In the genomic region with DNA sequence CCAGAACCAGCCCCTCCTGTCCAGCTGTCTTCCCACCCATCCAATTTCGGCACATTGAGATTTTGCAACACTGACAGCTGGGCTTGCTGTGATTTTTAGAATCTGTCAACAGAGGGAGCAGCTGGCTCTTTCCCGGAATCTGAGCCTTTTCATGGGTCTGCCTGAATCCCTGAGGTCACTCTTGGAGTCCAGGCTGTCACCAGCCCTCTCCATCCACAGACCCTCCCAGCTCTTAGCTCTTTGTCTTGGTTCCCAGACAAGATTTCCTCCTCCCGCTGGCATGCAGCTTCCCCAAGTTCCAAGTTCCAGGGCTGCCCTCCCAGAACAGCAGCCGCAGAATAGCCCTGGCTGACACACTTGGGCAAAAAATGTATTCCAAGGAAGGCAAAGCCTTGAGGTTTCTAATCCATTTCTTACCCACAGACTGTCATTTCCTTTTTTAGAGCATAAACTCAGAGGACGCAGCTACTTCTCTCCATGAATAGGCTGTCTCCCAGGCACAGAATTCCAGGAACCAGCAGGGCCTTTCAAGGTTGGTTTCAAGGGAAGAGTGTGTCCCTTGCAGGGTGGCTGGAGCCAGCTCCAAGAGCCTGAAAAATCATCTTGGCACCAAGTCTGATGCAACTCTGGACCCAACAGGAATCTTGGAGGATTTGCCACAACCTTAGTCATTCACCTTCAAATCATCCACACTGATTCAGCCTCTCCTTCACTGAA, we compare ENCODE assay signal across 10 cellular contexts. TPM values are rescaled to one million over a fixed set of nuclear protein-coding genes. Genes with fewer than 3 reads are reported as not detected.
DNase-seq lines count a peak whose midpoint lies in the region; ATAC-seq lines count a peak whose summit lies in the region.
"Had no signal": no experiment of that assay in that cellular context is flagged by ENCODE, and none has a peak within 500 bp of the region (broad histone marks: within the 10 kb centered on the region; RNA-seq: fewer than 3 reads in every experiment).

No MANE protein-coding gene starts in this region.

- DNase-seq in Right ventricle myocardium inferior (ENCODE audit: missing footprints) (peak; percentile 71), cardiac septum (ENCODE audit: low spot score) (no peak), T47D (ENCODE audit: low read depth in 1 of 2, low spot score in 1 of 2) (peak; percentile 38 to 48), kidney tubule cell (ENCODE audit: low spot score) (peak; percentile 29), GF-D8 (lab: John Stamatoyannopoulos, UW) (no peak)
- DNase-seq in stimulated activated naive CD4-positive, alpha-beta T cell treated with Interleukin-2 at 50 U/mL for 16 hours (lab: John Stamatoyannopoulos, UW) = no peak
- DNase-seq: DND-41 had no signal

- ATAC-seq in Right ventricle myocardium inferior = peak; percentile 95
- no peak for ATAC-seq in HG03108 (IDR thresholded peaks at IDR 0.05; ENCODE audit: unreplicated experiment)
- no peak for ATAC-seq in GM21619 (IDR thresholded peaks at IDR 0.05; ENCODE audit: unreplicated experiment)

- intact Hi-C loops in Right ventricle myocardium inferior (cut with DNase I) = no loop called here
- intact Hi-C loops in cardiac septum (cut with DNase I) = no loop called here

- in situ Hi-C loops in T47D (cut with HindIII; ENCODE audit: low pct_unique_long_range_greater_than_20kb, low sequenced_read_pairs) = no loop called here

RNA-seq across cellular contexts. Expression of a gene that starts 7.1 kb away (rescaled TPM):
- total RNA-seq in Right ventricle myocardium inferior = not detected
- total RNA-seq in cardiac septum = not detected
- total RNA-seq: lung microvascular endothelial cell had no signal

RNA-seq across cellular contexts. Expression of a gene that starts 25.4 kb away (rescaled TPM):
- total RNA-seq in Right ventricle myocardium inferior = not detected
- not detected for total RNA-seq in cardiac septum
- total RNA-seq: lung microvascular endothelial cell had no signal

Comparison
In these comparisons a context has a peak if more than half of its experiments do, and no peak if none do; other contexts are left out.
1. DNase-seq: peak in Right ventricle myocardium inferior (single experiment), T47D (2 of 2) and kidney tubule cell (single experiment); none in cardiac septum (single experiment), GF-D8 (single experiment) and stimulated activated naive CD4-positive, alpha-beta T cell treated with Interleukin-2 at 50 U/mL for 16 hours (single experiment).